Comparison of ENCODE assay signal across 21 cellular contexts in the genomic region with DNA sequence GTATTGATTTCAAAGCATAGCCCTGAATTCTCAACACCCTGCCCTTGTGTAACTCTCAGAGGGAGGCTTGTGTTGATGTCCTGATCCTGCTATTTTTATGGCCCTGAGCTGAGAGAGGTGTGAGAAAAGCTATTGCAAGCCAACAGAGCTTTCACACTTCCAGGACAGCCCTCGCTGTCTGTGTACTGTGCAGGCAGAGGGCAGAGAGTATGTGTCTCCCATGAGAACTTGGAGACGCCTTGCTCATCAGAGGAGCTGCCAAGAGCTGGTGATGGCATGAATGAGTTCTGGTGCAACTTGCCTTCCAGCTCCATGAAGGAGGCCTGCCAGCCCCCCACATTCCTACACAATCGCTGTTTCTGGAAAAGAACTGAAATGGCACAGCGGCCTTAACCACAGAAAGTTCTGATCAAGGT.
DNase-seq lines count a peak whose midpoint lies in the region; ATAC-seq, FAIRE-seq and TF ChIP-seq lines count a peak whose summit lies in the region.
"Had no signal": no experiment of that assay in that cellular context is flagged by ENCODE, and none has a peak within 500 bp of the region (broad histone marks: within the 10 kb centered on the region; RNA-seq: fewer than 3 reads in every experiment).

No MANE protein-coding gene starts in this region.

- H3K9me3 ChIP-seq in MG63, result no peaks in the 10 kb centered on the region
- no peaks in the 10 kb centered on the region for H3K9me3 ChIP-seq in right cardiac atrium (ENCODE audit: control insufficient read depth, low read length)
- no peaks in the 10 kb centered on the region for H3K9me3 ChIP-seq in uterus

- TF ChIP-seq POLR2A in uterus (IDR thresholded peaks at IDR 0.05), result no peak

- ATAC-seq in right cardiac atrium, result peak; percentile 80 to 84
- ATAC-seq: HepG2 had no signal

- H3K27ac ChIP-seq in right cardiac atrium (ENCODE audit: low read length) (peak overlapping the region; percentile 75), uterus (no peak overlapping the region)
- H3K27ac ChIP-seq: GM23248 had no signal

- 56% methylated on average over 4 of the region's 4 CpGs for WGBS in right cardiac atrium

- H3K4me1 ChIP-seq in right cardiac atrium (ENCODE audit: control insufficient read depth, insufficient read depth, low read length), result peaks cover 7% of the 10 kb centered on the region
- no peaks in the 10 kb centered on the region for H3K4me1 ChIP-seq in uterus

- H3K4me3 ChIP-seq in MG63 (no peak overlapping the region), bronchial epithelial cell (ENCODE audit: low read depth, low read length) (no peak overlapping the region), right cardiac atrium (ENCODE audit: low read length) (no peak overlapping the region), uterus (no peak overlapping the region)
- H3K4me3 ChIP-seq: GM23248 had no signal

- H3K36me3 ChIP-seq in MG63 (no peaks in the 10 kb centered on the region), bronchial epithelial cell (ENCODE audit: control insufficient read depth, insufficient read depth, low read length) (no peaks in the 10 kb centered on the region), uterus (no peaks in the 10 kb centered on the region)

- DNase-seq in MG63, result peak; percentile 72
- no peak for DNase-seq in bronchial epithelial cell (ENCODE audit: low read depth)
- peak in 1 of 3 donors; percentile 67 for DNase-seq in right cardiac atrium
- DNase-seq in posterior cingulate gyrus, result peak in 8 of 10 donors; percentile 15 to 90 (median 58)
- DNase-seq in activated T-cell treated with anti-CD3 and anti-CD28 coated beads, Interleukin-2, amount 50 U/mL, for 48 hours, result no peak
- DNase-seq in DMS 273 (lab: John Stamatoyannopoulos, UW; ENCODE audit: unreplicated experiment), result no peak
- DNase-seq in NCI-H2196 treated with DMSO at 0.1 percent for 48 hours (lab: John Stamatoyannopoulos, UW; ENCODE audit: unreplicated experiment), result no peak
- DNase-seq in uterus, result no peak
- DNase-seq: CD8-positive, alpha-beta memory T cell; DND-41; GM23248; H7; Karpas-422; NCI-H1092 treated with DMSO at 0.1 percent for 48 hours; NCI-H1436 treated with DMSO at 0.1 percent for 48 hours; NCI-H1930; NCI-H2107; NCI-H526 treated with DMSO at 0.1 percent for 48 hours; RPMI8226; SHP77 treated with DMSO at 0.1 percent for 48 hours had no signal

- H3K27me3 ChIP-seq in MG63 (no peaks in the 10 kb centered on the region), bronchial epithelial cell (ENCODE audit: control insufficient read depth, insufficient read depth, low read length) (no peaks in the 10 kb centered on the region), right cardiac atrium (ENCODE audit: control insufficient read depth, insufficient read depth) (no peaks in the 10 kb centered on the region), uterus (no peaks in the 10 kb centered on the region)

- peak; percentile 55 for FAIRE-seq in bronchial epithelial cell (lab: Jason Lieb, UNC)
- FAIRE-seq: HepG2 had no signal

- intact Hi-C loops in right cardiac atrium (cut with DNase I) (no loop called here), posterior cingulate gyrus (cut with DNase I) (no loop called here), uterus (cut with DNase I; ENCODE audit: low total_unique reads) (no loop called here)

- TF ChIP-seq CTCF in bronchial epithelial cell (IDR thresholded peaks at IDR 0.05; ENCODE audit: insufficient read depth, low read length, severe bottlenecking) (no peak), uterus (IDR thresholded peaks at IDR 0.05) (no peak)

Comparison
In these comparisons a context has a peak if more than half of its experiments do, and no peak if none do; other contexts are left out.
1. DNase-seq: peak in MG63 (single experiment) and posterior cingulate gyrus (8 of 10); none in bronchial epithelial cell (single experiment), activated T-cell treated with anti-CD3 and anti-CD28 coated beads, Interleukin-2, amount 50 U/mL, for 48 hours (0 of 2), DMS 273 (single experiment), NCI-H2196 treated with DMSO at 0.1 percent for 48 hours (single experiment) and uterus (0 of 2).